In the genomic region with DNA sequence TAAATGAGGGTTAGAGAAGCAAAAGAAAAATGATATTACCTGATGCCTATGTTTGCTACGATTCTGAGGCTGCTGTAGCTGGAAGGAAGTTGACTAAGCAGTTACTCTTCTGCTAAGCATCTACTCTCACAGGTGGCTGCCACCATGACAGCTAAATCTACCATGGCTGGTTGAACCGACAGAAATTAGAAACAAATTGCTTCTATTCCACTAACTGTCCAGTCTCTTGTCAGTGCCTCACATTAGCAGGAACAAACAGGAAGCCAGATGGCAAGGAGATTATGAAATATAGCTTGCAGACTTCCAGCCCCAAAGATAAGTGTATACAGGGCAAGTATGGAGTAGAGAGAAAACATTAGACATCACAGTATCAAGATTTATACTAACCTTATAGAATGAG, we compare ENCODE assay signal across 15 cellular contexts. TPM values are rescaled to one million over a fixed set of nuclear protein-coding genes. Genes with fewer than 3 reads are reported as not detected.
DNase-seq lines count a peak whose midpoint lies in the region; ATAC-seq and TF ChIP-seq lines count a peak whose summit lies in the region.
"Had no signal": no experiment of that assay in that cellular context is flagged by ENCODE, and none has a peak within 500 bp of the region (broad histone marks: within the 10 kb centered on the region; RNA-seq: fewer than 3 reads in every experiment).

No MANE protein-coding gene starts in this region.

- H3K27me3 Mint-ChIP-seq in Caco-2 (ENCODE audit: insufficient read depth, unreplicated experiment), result no peaks in the 10 kb centered on the region
- H3K27me3 Mint-ChIP-seq: dendritic cell treated with granulocyte-macrophage colony-stimulating factor and Interleukin-4, amounts not matched to agents 40 ng/mL and 50 ng/mL, for 4 days had no signal

- no TSS peak for BruUV-seq in Caco-2 (replicated peaks; lab: Mats Ljungman, UMichigan)

- no peaks in the 10 kb centered on the region for H3K27me3 ChIP-seq in Caco-2 (replicated peaks; ENCODE audit: control insufficient read depth, insufficient read depth, low read length)
- H3K27me3 ChIP-seq: sigmoid colon had no signal

- DNase-seq in Caco-2 (no peak), KG1 (lab: John Stamatoyannopoulos, UW) (peak; percentile 10), SKM-1 treated with dmso at 0.1 percent for 144 hours (lab: John Stamatoyannopoulos, UW; ENCODE audit: unreplicated experiment) (peak; percentile 26), iris pigment epithelial cell (ENCODE audit: low read depth) (peak; percentile 28), NCI-H774 (lab: John Stamatoyannopoulos, UW) (no peak), HT-29 (ENCODE audit: low spot score) (no peak)
- no peak for DNase-seq in stimulated activated naive CD4-positive, alpha-beta T cell (lab: John Stamatoyannopoulos, UW)
- DNase-seq: activated CD8-positive, alpha-beta memory T cell treated with anti-CD3 and anti-CD28 coated beads for 24 hours; activated naive CD8-positive, alpha-beta T cell treated with anti-CD3 and anti-CD28 coated beads, Interleukin-2, amount 10 ng/mL, durations not matched to agents 7 days and 5 days; sigmoid colon had no signal

- ATAC-seq in GM21515 (IDR thresholded peaks at IDR 0.05; ENCODE audit: unreplicated experiment), result no peak
- ATAC-seq: GM12878 had no signal

- POLR2A ChIA-PET in Caco-2 (lab: Charles Lee), result no interaction called here

- no peak for TF ChIP-seq CTCF in Caco-2 (IDR thresholded peaks at IDR 0.05; ENCODE audit: insufficient read depth in 1 of 2, low read depth in 1 of 2, low read length in 1 of 2, severe bottlenecking in 1 of 2, unreplicated experiment in 1 of 2)

- peaks cover 37% of the 10 kb centered on the region for H3K4me1 ChIP-seq in Caco-2
- H3K4me1 ChIP-seq: parathyroid adenoma, sigmoid colon had no signal

- peak overlapping the region; percentile 86 for H3K27ac Mint-ChIP-seq in Caco-2 (ENCODE audit: unreplicated experiment)
- H3K27ac Mint-ChIP-seq: activated naive CD8-positive, alpha-beta T cell treated with anti-CD3 and anti-CD28 coated beads, Interleukin-2, amount 10 ng/mL, durations not matched to agents 7 days and 5 days; dendritic cell treated with granulocyte-macrophage colony-stimulating factor and Interleukin-4, amounts not matched to agents 40 ng/mL and 50 ng/mL, for 4 days had no signal

- peaks cover 10% of the 10 kb centered on the region for H3K9me3 Mint-ChIP-seq in Caco-2 (ENCODE audit: unreplicated experiment)
- H3K9me3 Mint-ChIP-seq: activated naive CD8-positive, alpha-beta T cell treated with anti-CD3 and anti-CD28 coated beads, Interleukin-2, amount 10 ng/mL, durations not matched to agents 7 days and 5 days; dendritic cell treated with granulocyte-macrophage colony-stimulating factor and Interleukin-4, amounts not matched to agents 40 ng/mL and 50 ng/mL, for 4 days had no signal

- no peaks in the 10 kb centered on the region for H3K9me3 ChIP-seq in Caco-2
- H3K9me3 ChIP-seq: sigmoid colon had no signal

- no peak overlapping the region for H3K4me3 Mint-ChIP-seq in Caco-2 (ENCODE audit: unreplicated experiment)
- H3K4me3 Mint-ChIP-seq: activated naive CD8-positive, alpha-beta T cell treated with anti-CD3 and anti-CD28 coated beads, Interleukin-2, amount 10 ng/mL, durations not matched to agents 7 days and 5 days; dendritic cell treated with granulocyte-macrophage colony-stimulating factor and Interleukin-4, amounts not matched to agents 40 ng/mL and 50 ng/mL, for 4 days had no signal

- peaks cover 7% of the 10 kb centered on the region for H3K4me1 Mint-ChIP-seq in Caco-2 (ENCODE audit: low read depth, unreplicated experiment)

- H3K36me3 ChIP-seq in Caco-2 (ENCODE audit: control insufficient read depth, insufficient read depth, low read length), result no peaks in the 10 kb centered on the region
- H3K36me3 ChIP-seq: sigmoid colon had no signal

- intact Hi-C loops in Caco-2 (cut with micrococcal nuclease; ENCODE audit: unreplicated experiment), result no loop called here

- H3K36me3 Mint-ChIP-seq in Caco-2 (ENCODE audit: insufficient read depth, unreplicated experiment), result no peaks in the 10 kb centered on the region
- H3K36me3 Mint-ChIP-seq: activated naive CD8-positive, alpha-beta T cell treated with anti-CD3 and anti-CD28 coated beads, Interleukin-2, amount 10 ng/mL, durations not matched to agents 7 days and 5 days had no signal

- no peak overlapping the region for H3K4me3 ChIP-seq in Caco-2 (ENCODE audit: low read depth, low read length)
- H3K4me3 ChIP-seq: GM12878, lung, sigmoid colon had no signal

- CTCF ChIA-PET in Caco-2 (lab: Charles Lee), result interaction anchor here (1.0 kb wide), 1 partner anchor 12 kb away, joined by 3 read pairs; no protein-coding TSS in a partner anchor

RNA-seq across cellular contexts. Expression of a gene that starts 59.4 kb away (rescaled TPM):
- 15.6 and 16.3 TPM in 2 replicates for total RNA-seq in Caco-2 (2022)
- total RNA-seq in HT-29 (2014; rRNA removed; shearing (Covaris generic)), result not detected in 2 replicates

Comparison
In these comparisons a context has a peak if more than half of its experiments do, and no peak if none do; other contexts are left out.
1. DNase-seq: peak in KG1 (single experiment), SKM-1 treated with dmso at 0.1 percent for 144 hours (single experiment) and iris pigment epithelial cell (single experiment); none in Caco-2 (0 of 2), stimulated activated naive CD4-positive, alpha-beta T cell (0 of 6), NCI-H774 (single experiment) and HT-29 (single experiment).
2. RNA of a gene that starts 59.4 kb away (total RNA-seq): 15.6 to 16.3 TPM in Caco-2; not detected in HT-29; every median in the first group is over 10 times any median in the second.